In genomic region chr6:148905901-148906300, GRCh38 we compare ENCODE assay signal across 30 cellular contexts.
"Had no signal": no experiment of that assay in that cellular context is flagged by ENCODE, and none has a peak within 500 bp of the region (broad histone marks: within the 10 kb centered on the region; RNA-seq: fewer than 3 reads in every experiment).

No MANE protein-coding gene starts in this region.

- H3K4me3 Mint-ChIP-seq: immature natural killer cell; mesothelial cell of epicardium; naive B cell; natural killer cell; nephron progenitor cell; stimulated activated naive CD8-positive, alpha-beta T cell treated with anti-CD3 and anti-CD28 coated beads, Interleukin-15, amount 100 ng/mL, for 72 hours had no signal

- H3K4me1 ChIP-seq: left lung, lower lobe of right lung, right atrium auricular region, right lobe of liver, testis, thyroid gland, transverse colon, upper lobe of left lung had no signal

- H3K27me3 ChIP-seq: left lung, ovary, right atrium auricular region, right lobe of liver, testis, thyroid gland, transverse colon, upper lobe of left lung, vagina had no signal

- DNase-seq: hippocampal formation; immature natural killer cell; kidney; left colon; left lung; lower lobe of right lung; mammary epithelial cell; mesendoderm; naive B cell; natural killer cell; nephron progenitor cell; ovary; right lobe of liver; stimulated activated CD4-positive, alpha-beta T cell treated with anti-CD3 and anti-CD28 coated beads, Interleukin-1b, Interleukin-23, amount 100 ng/mL, for 48 hours; stimulated activated CD4-positive, alpha-beta T cell treated with anti-CD3 and anti-CD28 coated beads, Interleukin-2, amount 100 ng/mL, for 48 hours; stimulated activated CD4-positive, alpha-beta T cell treated with anti-CD3 and anti-CD28 coated beads, Interleukin-4, amount 100 ng/mL, for 4 hours; stimulated activated CD8-positive, alpha-beta memory T cell treated with anti-CD3 and anti-CD28 coated beads, Interleukin-4, amount 100 ng/mL, for 48 hours; stimulated activated naive CD4-positive, alpha-beta T cell treated with Interleukin-2 at 50 U/mL for 16 hours; stimulated activated naive CD8-positive, alpha-beta T cell treated with anti-CD3 and anti-CD28 coated beads, Interleukin-15, amount 100 ng/mL, for 72 hours; substantia nigra; testis; thyroid gland; transverse colon; upper lobe of left lung had no signal

- H3K36me3 ChIP-seq: left lung, lower lobe of right lung, ovary, right atrium auricular region, right lobe of liver, thyroid gland, transverse colon, upper lobe of left lung, vagina had no signal

- FAIRE-seq: islet of Langerhans, kidney had no signal

- H3K27ac Mint-ChIP-seq: immature natural killer cell; mesothelial cell of epicardium; natural killer cell; progenitor cell of endocrine pancreas; stimulated activated naive CD8-positive, alpha-beta T cell treated with anti-CD3 and anti-CD28 coated beads, Interleukin-15, amount 100 ng/mL, for 72 hours had no signal

- H3K9me3 ChIP-seq: left lung, lower lobe of right lung, ovary, right atrium auricular region, right lobe of liver, testis, thyroid gland, transverse colon, upper lobe of left lung, vagina had no signal

- ATAC-seq: left colon; left lung; lower lobe of right lung; natural killer cell; right lobe of liver; stimulated activated naive CD8-positive, alpha-beta T cell treated with anti-CD3 and anti-CD28 coated beads, Interleukin-15, amount 100 ng/mL, for 72 hours had no signal

- H3K4me3 ChIP-seq: left lung, lower lobe of right lung, ovary, right atrium auricular region, right lobe of liver, smooth muscle cell, testis, thyroid gland, transverse colon, upper lobe of left lung, vagina had no signal

- H3K27ac ChIP-seq: left lung, lower lobe of right lung, ovary, right atrium auricular region, right lobe of liver, testis, transverse colon, upper lobe of left lung, vagina had no signal

- H3K27me3 Mint-ChIP-seq: naive B cell; progenitor cell of endocrine pancreas; stimulated activated naive CD8-positive, alpha-beta T cell treated with anti-CD3 and anti-CD28 coated beads, Interleukin-15, amount 100 ng/mL, for 72 hours had no signal

- H3K36me3 Mint-ChIP-seq: immature natural killer cell had no signal

- H3K4me1 Mint-ChIP-seq: stimulated activated naive CD8-positive, alpha-beta T cell treated with anti-CD3 and anti-CD28 coated beads, Interleukin-15, amount 100 ng/mL, for 72 hours had no signal

- H3K9me3 Mint-ChIP-seq: immature natural killer cell, natural killer cell had no signal
